22 cellular contexts compared by ENCODE assay signal in genomic region chr13:98419786-98420559, GRCh38.
DNase-seq lines count a peak whose midpoint lies in the region; ATAC-seq and TF ChIP-seq lines count a peak whose summit lies in the region.
"Had no signal": no experiment of that assay in that cellular context is flagged by ENCODE, and none has a peak within 500 bp of the region (broad histone marks: within the 10 kb centered on the region; RNA-seq: fewer than 3 reads in every experiment).

No MANE protein-coding gene starts in this region.

- peaks cover 0 to 12% of the 10 kb centered on the region in 2 donors for H3K4me1 ChIP-seq in lung (ENCODE audit: control insufficient read depth in 2 of 2, insufficient read depth in 2 of 2, low read length in 2 of 2)
- H3K4me1 ChIP-seq in esophagus muscularis mucosa = no peaks in the 10 kb centered on the region

- peak overlapping the region in 1 of 2 donors; percentile 78 for H3K27ac ChIP-seq in lung (ENCODE audit: low read depth in 1 of 2, low read length in 1 of 2)
- H3K27ac ChIP-seq in esophagus muscularis mucosa (replicated peaks in 1 of 4) = no peak overlapping the region

- no peak for TF ChIP-seq EP300 in esophagus muscularis mucosa (IDR thresholded peaks at IDR 0.05)

- 74 to 89% methylated on average over 14 of the region's 14 CpGs for WGBS in lung, 2 donors
- WGBS in esophagus muscularis mucosa = 95% methylated on average over 14 of the region's 14 CpGs

- TF ChIP-seq CTCF in lung (IDR thresholded peaks at IDR 0.05; ENCODE audit: control extremely low read depth, extremely low read depth) = no peak
- TF ChIP-seq CTCF in esophagus muscularis mucosa (IDR thresholded peaks at IDR 0.05) = no peak

- H3K36me3 ChIP-seq in lung (ENCODE audit: control insufficient read depth in 2 of 2, insufficient read depth in 2 of 2, low read length in 2 of 2) = peaks cover 0 to 13% of the 10 kb centered on the region in 2 donors
- peaks cover 0 to 43% (median 28%) of the 10 kb centered on the region in 4 donors for H3K36me3 ChIP-seq in esophagus muscularis mucosa

- intact Hi-C loops in sciatic nerve (cut with DNase I) (no loop called here), esophagus muscularis mucosa (cut with DNase I) (no loop called here)

- no peak for TF ChIP-seq POLR2A in esophagus muscularis mucosa (IDR thresholded peaks at IDR 0.05; ENCODE audit: low read depth)

- ATAC-seq in lung (ENCODE audit: insufficient read depth, low FRiP score) (peak; percentile 32), sciatic nerve (no peak), HG03378 (IDR thresholded peaks at IDR 0.05; ENCODE audit: unreplicated experiment) (no peak)
- ATAC-seq: SK-N-SH treated with all-trans-retinoic acid at 6 μM for 48 hours had no signal

- peak; percentile 68 for DNase-seq in DMS79 (lab: John Stamatoyannopoulos, UW)
- DNase-seq in NCI-H748 (lab: John Stamatoyannopoulos, UW; ENCODE audit: unreplicated experiment) = peak; percentile 76
- peak; percentile 54 for DNase-seq in lung (ENCODE audit: low spot score)
- DNase-seq in sciatic nerve (ENCODE audit: low spot score) = peak; percentile 13
- no peak for DNase-seq in esophagus muscularis mucosa (ENCODE audit: extremely low spot score)
- DNase-seq in DMS53 treated with DMSO at 0.1 percent for 48 hours (lab: John Stamatoyannopoulos, UW; ENCODE audit: unreplicated experiment) = no peak
- DNase-seq: ACHN, C1 segment of cervical spinal cord, DMS 273 treated with DMSO at 0.1 percent for 48 hours, GF-D8, H9, Kasumi-1, MG63, NCI-H1048, NCI-H1436, NCI-H2029 treated with DMSO at 0.1 percent for 48 hours, NCI-H82, OCI-M1, RPMI8226, SIG-M5 had no signal

- H3K9me3 ChIP-seq in lung (ENCODE audit: control insufficient read depth in 2 of 2, insufficient read depth in 1 of 2, low read length in 1 of 2) (no peaks in the 10 kb centered on the region), esophagus muscularis mucosa (no peaks in the 10 kb centered on the region)
- H3K9me3 ChIP-seq: MG63 had no signal

- no peak overlapping the region for H3K4me3 ChIP-seq in lung
- H3K4me3 ChIP-seq in esophagus muscularis mucosa = no peak overlapping the region
- H3K4me3 ChIP-seq: MG63 had no signal

- H3K27me3 ChIP-seq in lung (ENCODE audit: control insufficient read depth, insufficient read depth) (no peaks in the 10 kb centered on the region), esophagus muscularis mucosa (no peaks in the 10 kb centered on the region)
- H3K27me3 ChIP-seq: MG63 had no signal

Comparison
In these comparisons a context has a peak if more than half of its experiments do, and no peak if none do; other contexts are left out.
1. DNase-seq: peak in DMS79 (single experiment), NCI-H748 (single experiment), lung (single experiment) and sciatic nerve (single experiment); none in esophagus muscularis mucosa (single experiment) and DMS53 treated with DMSO at 0.1 percent for 48 hours (single experiment).